ENCODE assay signal across 8 cellular contexts in the genomic region with DNA sequence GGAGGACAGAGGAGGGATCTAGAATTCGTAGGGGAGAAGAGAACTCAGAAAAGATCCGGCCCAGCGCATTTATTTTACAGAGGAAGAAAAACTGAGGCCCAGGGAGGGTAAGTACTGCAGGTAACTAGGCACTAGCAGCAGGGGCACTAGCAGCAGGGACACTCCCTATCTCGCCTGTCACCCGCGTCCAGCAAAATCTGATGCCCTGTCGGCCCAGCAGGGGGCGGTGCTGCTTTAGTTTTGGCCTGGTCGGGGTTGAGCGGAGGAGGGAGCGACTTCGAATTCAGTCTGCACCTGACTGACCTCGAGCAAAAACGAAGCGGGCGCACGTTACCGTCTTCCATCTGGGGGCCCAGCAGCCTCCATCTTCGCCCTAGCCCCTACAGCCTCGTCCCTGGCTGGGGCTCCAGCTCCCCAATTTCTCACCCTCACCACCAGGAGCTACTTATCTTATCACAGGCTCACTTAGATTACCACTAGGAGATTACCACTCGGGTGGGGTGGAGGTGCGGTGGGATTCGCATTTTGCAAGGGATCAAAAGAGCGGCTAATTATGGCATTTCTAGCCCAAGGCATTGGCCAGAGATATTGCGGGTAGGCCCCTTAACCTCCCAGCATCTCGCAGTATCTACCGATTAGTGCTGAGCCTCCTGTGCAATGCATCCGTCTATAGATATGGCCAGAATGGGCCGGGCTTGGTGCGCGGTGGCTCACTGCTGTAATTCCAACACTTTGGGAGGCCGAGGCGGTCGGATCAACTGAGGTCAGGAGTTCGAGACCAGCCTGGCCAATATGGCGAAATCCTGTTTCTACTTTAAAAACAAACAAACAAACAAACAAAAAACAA. TPM values are rescaled to one million over a fixed set of nuclear protein-coding genes. Genes with fewer than 3 reads are reported as not detected.
DNase-seq lines count a peak whose midpoint lies in the region; ATAC-seq and TF ChIP-seq lines count a peak whose summit lies in the region.

No MANE protein-coding gene starts in this region.

- no peaks in the 10 kb centered on the region for H3K9me3 Mint-ChIP-seq in activated naive CD4-positive, alpha-beta T cell treated with anti-CD3 and anti-CD28 coated beads, Interleukin-2, amount 50 U/mL, for 72 hours

- TF ChIP-seq EP300 in SK-N-SH (IDR thresholded peaks at IDR 0.05; ENCODE audit: borderline replicate concordance in 1 of 2, low read depth in 1 of 2, low read length in 1 of 2) = no peak

- 20% methylated on average over 32 of the region's 36 CpGs for WGBS in SK-N-SH (ENCODE audit: low lambda C conversion rate)
- 13 to 17% methylated on average over 28 to 36 of the region's 36 CpGs for WGBS in testis, 2 donors

- peak; percentile 93 for TF ChIP-seq RAD21 in SK-N-SH (IDR thresholded peaks at IDR 0.05; ENCODE audit: low read length)

- H3K36me3 Mint-ChIP-seq in activated naive CD4-positive, alpha-beta T cell treated with anti-CD3 and anti-CD28 coated beads, Interleukin-2, amount 50 U/mL, for 72 hours = no peaks in the 10 kb centered on the region

- H3K79me2 ChIP-seq in SK-N-SH (ENCODE audit: insufficient read depth) (no peaks in the 10 kb centered on the region), osteoblast (ENCODE audit: insufficient read depth, low read length) (no peaks in the 10 kb centered on the region)

- H4K20me1 ChIP-seq in SK-N-SH (ENCODE audit: insufficient read depth) = no peaks in the 10 kb centered on the region
- no peaks in the 10 kb centered on the region for H4K20me1 ChIP-seq in osteoblast (ENCODE audit: insufficient read depth, low read length)

- TF ChIP-seq POLR2A in testis (IDR thresholded peaks at IDR 0.05) = no peak

- H3K27ac Mint-ChIP-seq in activated naive CD4-positive, alpha-beta T cell treated with anti-CD3 and anti-CD28 coated beads, Interleukin-2, amount 50 U/mL, for 72 hours = no peak overlapping the region

- TF ChIP-seq CTCF in SK-N-SH (IDR thresholded peaks at IDR 0.05) (peak; percentile 89), osteoblast (IDR thresholded peaks at IDR 0.05; ENCODE audit: extremely low read depth, low read depth, low read length) (peak; percentile 84), testis (IDR thresholded peaks at IDR 0.05) (peak; percentile 66 to 80 (median 79))

- peak overlapping the region in 1 of 2 experiments; percentile 73; a peak in 2 of 4 replicates for H3K27ac ChIP-seq in SK-N-SH (ENCODE audit: low read depth in 2 of 2, low read length in 1 of 2)
- H3K27ac ChIP-seq in osteoblast (ENCODE audit: low read depth, low read length) = no peak overlapping the region
- no peak overlapping the region for H3K27ac ChIP-seq in testis

- no peaks in the 10 kb centered on the region for H3K9me2 ChIP-seq in SK-N-SH

- intact Hi-C loops in head of caudate nucleus (cut with DNase I) = no loop called here
- intact Hi-C loops in testis (cut with DNase I; ENCODE audit: low total_unique reads) = no loop called here

- H3K9ac ChIP-seq in SK-N-SH = no peak overlapping the region

- DNase-seq in GM03348 (ENCODE audit: low spot score) (peak; percentile 94), NCI-H1048 (lab: John Stamatoyannopoulos, UW) (peak; percentile 57), SK-N-SH (peak; percentile 96), head of caudate nucleus (peak; percentile 72 to 94 (median 88)), osteoblast (ENCODE audit: insufficient read length, low spot score, missing footprints) (peak; percentile 98), testis (peak; percentile 91)
- peak; percentile 88 to 96 for DNase-seq in activated naive CD4-positive, alpha-beta T cell treated with anti-CD3 and anti-CD28 coated beads, Interleukin-2, amount 50 U/mL, for 72 hours (ENCODE audit: low spot score in 2 of 2)

- POLR2A ChIA-PET in SK-N-SH (lab: Yijun Ruan, JAX) = interaction anchor here (0.6 to 1.2 kb wide), 3 partner anchors 11 to 21 kb away, joined by 3 read pairs; no protein-coding TSS in a partner anchor

- H3K9me3 ChIP-seq in SK-N-SH = no peaks in the 10 kb centered on the region
- no peaks in the 10 kb centered on the region for H3K9me3 ChIP-seq in osteoblast (ENCODE audit: low read depth, low read length)
- no peaks in the 10 kb centered on the region for H3K9me3 ChIP-seq in testis

- no peaks in the 10 kb centered on the region; the same call in 1 of the 2 replicates for H3K27me3 ChIP-seq in SK-N-SH (ENCODE audit: insufficient read depth)
- H3K27me3 ChIP-seq in osteoblast (ENCODE audit: insufficient read depth, low read length) = peaks cover 30% of the 10 kb centered on the region
- H3K27me3 ChIP-seq in testis = no peaks in the 10 kb centered on the region

- H3K4me3 ChIP-seq in SK-N-SH (ENCODE audit: low read depth in 2 of 2, low read length in 1 of 2) = peak overlapping the region; percentile 53 to 70
- peak overlapping the region; percentile 65 for H3K4me3 ChIP-seq in osteoblast (ENCODE audit: insufficient read depth, low read length)
- H3K4me3 ChIP-seq in testis = peak overlapping the region; percentile 41 to 59

- ATAC-seq in HG02588 (IDR thresholded peaks at IDR 0.05; ENCODE audit: unreplicated experiment) = peak; percentile 88
- ATAC-seq in activated naive CD4-positive, alpha-beta T cell treated with anti-CD3 and anti-CD28 coated beads, Interleukin-2, amount 50 U/mL, for 72 hours = peak; percentile 94 to 95

- H3K4me2 ChIP-seq in SK-N-SH (peak overlapping the region; percentile 98), osteoblast (ENCODE audit: insufficient read depth, low read length) (peak overlapping the region; percentile 79)

- H2AFZ ChIP-seq in SK-N-SH (ENCODE audit: low read depth) = peak overlapping the region; percentile 92
- peak overlapping the region; percentile 72 for H2AFZ ChIP-seq in osteoblast (ENCODE audit: low read length)

- H3K36me3 ChIP-seq in SK-N-SH (replicated peaks in 1 of 2; ENCODE audit: control insufficient read depth in 1 of 2, insufficient read depth in 2 of 2, low read length in 1 of 2) (no peaks in the 10 kb centered on the region), osteoblast (ENCODE audit: insufficient read depth, low read length) (no peaks in the 10 kb centered on the region), testis (ENCODE audit: low read depth, missing control alignments) (no peaks in the 10 kb centered on the region)

- CTCF ChIA-PET in SK-N-SH (lab: Yijun Ruan, JAX) = interaction anchor here (0.6 to 2.7 kb wide), 14 partner anchors 9 to 246 kb away, joined by 3 to 25 read pairs (median 4); partner anchors contain the start of genes CD8A and CHMP3

- H3K4me1 ChIP-seq in SK-N-SH (ENCODE audit: control insufficient read depth in 1 of 2, insufficient read depth in 2 of 2, low read depth in 1 of 2, low read length in 1 of 2) (peaks cover 0 to 11% of the 10 kb centered on the region in 2 experiments; a peak in 2 of 4 replicates), osteoblast (ENCODE audit: insufficient read depth, low read length) (peaks cover 12% of the 10 kb centered on the region), testis (no peaks in the 10 kb centered on the region)

- H3F3A ChIP-seq in SK-N-SH (replicated peaks; ENCODE audit: insufficient read depth) = no peaks in the 10 kb centered on the region

TF ChIP-seq in SK-N-SH, 30 proteins besides CTCF, POLR2A, EP300 and RAD21 (continues in another document):
- TF ChIP-seq NFIC (IDR thresholded peaks at IDR 0.05; ENCODE audit: borderline replicate concordance) (no peak), MXI1 (IDR thresholded peaks at IDR 0.05; ENCODE audit: low read depth, low read length) (peak; percentile 19; the same call in 1 of the 2 replicates), MEF2A (IDR thresholded peaks at IDR 0.05; ENCODE audit: borderline replicate concordance, low read depth) (no peak), GATA2 (CRISPR knock-in tag; IDR thresholded peaks at IDR 0.05) (peak; percentile 82), SMC3 (IDR thresholded peaks at IDR 0.05; ENCODE audit: low read depth, low read length) (peak; percentile 85), RCOR1 (IDR thresholded peaks at IDR 0.05; ENCODE audit: low read length) (peak; percentile 24; the same call in 1 of the 2 replicates)
- TF ChIP-seq, protein P1, sequence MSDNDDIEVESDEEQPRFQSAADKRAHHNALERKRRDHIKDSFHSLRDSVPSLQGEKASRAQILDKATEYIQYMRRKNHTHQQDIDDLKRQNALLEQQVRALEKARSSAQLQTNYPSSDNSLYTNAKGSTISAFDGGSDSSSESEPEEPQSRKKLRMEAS (IDR thresholded peaks at IDR 0.05; ENCODE audit: low read depth) = peak; percentile 77
- TF ChIP-seq, protein P2, sequence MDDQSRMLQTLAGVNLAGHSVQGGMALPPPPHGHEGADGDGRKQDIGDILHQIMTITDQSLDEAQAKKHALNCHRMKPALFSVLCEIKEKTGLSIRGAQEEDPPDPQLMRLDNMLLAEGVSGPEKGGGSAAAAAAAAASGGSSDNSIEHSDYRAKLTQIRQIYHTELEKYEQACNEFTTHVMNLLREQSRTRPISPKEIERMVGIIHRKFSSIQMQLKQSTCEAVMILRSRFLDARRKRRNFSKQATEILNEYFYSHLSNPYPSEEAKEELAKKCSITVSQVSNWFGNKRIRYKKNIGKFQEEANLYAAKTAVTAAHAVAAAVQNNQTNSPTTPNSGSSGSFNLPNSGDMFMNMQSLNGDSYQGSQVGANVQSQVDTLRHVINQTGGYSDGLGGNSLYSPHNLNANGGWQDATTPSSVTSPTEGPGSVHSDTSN (IDR thresholded peaks at IDR 0.05) = peak; percentile 22; the same call in 1 of the 2 replicates

RNA-seq across cellular contexts. Expression of gene CD8A, which starts 17.8 kb away (rescaled TPM):
- polyA plus RNA-seq in SK-N-SH (2012; rRNA removed) (0.05 and 0.08 TPM in 2 replicates), testis (ENCODE audit: insufficient read depth, low read depth, low replicate concordance) (2.9 TPM)
- 0.03 and 0.10 TPM in 2 replicates for polyA plus RNA-seq in SK-N-SH (2012; cell fraction: cytosol; rRNA removed)
- 0.07 and 0.19 TPM in 2 replicates for polyA plus RNA-seq in SK-N-SH (2012; cell fraction: nucleus; rRNA removed)
- total RNA-seq in activated naive CD4-positive, alpha-beta T cell treated with anti-CD3 and anti-CD28 coated beads, Interleukin-2, amount 50 U/mL, for 72 hours = 1 to 10 TPM in 1 of 2 donors, under 1 TPM in 1; 0.31 to 1.7 TPM
- total RNA-seq in osteoblast (not detected in 2 replicates), testis (1 to 10 TPM in 1 of 2 donors, under 1 TPM in 1; 0.31 to 1.7 TPM)

RNA-seq across cellular contexts. Expression of gene CD8B, which starts 53.1 kb away (rescaled TPM):
- polyA plus RNA-seq in SK-N-SH (2012; rRNA removed) = not detected in 2 replicates
- not detected in 2 replicates for polyA plus RNA-seq in SK-N-SH (2012; cell fraction: cytosol; rRNA removed)
- polyA plus RNA-seq in SK-N-SH (2012; cell fraction: nucleus; rRNA removed) = not detected in 2 replicates
- total RNA-seq in activated naive CD4-positive, alpha-beta T cell treated with anti-CD3 and anti-CD28 coated beads, Interleukin-2, amount 50 U/mL, for 72 hours = 1 to 10 TPM; 1.3 to 2.8 TPM
- not detected in 2 replicates for total RNA-seq in osteoblast
- total RNA-seq in testis = under 1 TPM in 1 of 2 donors, not detected in 1; 0.43 TPM
- 2.2 TPM for polyA plus RNA-seq in testis (ENCODE audit: insufficient read depth, low read depth, low replicate concordance)
